Comparison of ENCODE assay signal across 13 cellular contexts in the genomic region with DNA sequence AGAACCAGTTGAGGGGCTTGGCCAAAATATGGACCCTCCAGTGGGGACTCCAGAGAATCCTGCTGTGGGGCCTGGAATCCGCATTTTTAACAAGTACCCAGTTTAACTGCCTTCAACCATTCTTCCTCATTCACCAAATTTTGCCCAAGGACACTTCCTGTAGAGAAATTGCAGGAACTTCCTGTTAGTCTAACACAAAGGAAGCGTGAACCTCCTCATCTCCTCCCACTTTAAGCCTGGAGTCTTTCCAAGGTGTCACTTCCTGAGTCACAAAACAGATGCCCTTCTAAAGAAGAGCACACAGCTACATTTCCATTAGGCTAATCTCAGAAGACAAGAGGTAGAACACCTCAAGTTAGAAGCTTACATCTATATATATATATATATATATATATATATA.
DNase-seq lines count a peak whose midpoint lies in the region; ATAC-seq and TF ChIP-seq lines count a peak whose summit lies in the region.
"Had no signal": no experiment of that assay in that cellular context is flagged by ENCODE, and none has a peak within 500 bp of the region (broad histone marks: within the 10 kb centered on the region; RNA-seq: fewer than 3 reads in every experiment).

No MANE protein-coding gene starts in this region.

- ATAC-seq in lung (ENCODE audit: insufficient read depth, low FRiP score) (peak; percentile 27), HG03095 (IDR thresholded peaks at IDR 0.05; ENCODE audit: unreplicated experiment) (no peak), HG03439 (IDR thresholded peaks at IDR 0.05; ENCODE audit: unreplicated experiment) (no peak)
- ATAC-seq: stimulated activated memory B cell treated with anti-CD40 and anti-IgM and Interleukin-4, amounts not matched to agents 10 μg/mL and 1 μg/mL and 100 μg/mL, for 72 hours had no signal

- peak; percentile 23 for DNase-seq in DMS153 treated with DMSO at 0.1 percent for 48 hours (lab: John Stamatoyannopoulos, UW; ENCODE audit: unreplicated experiment)
- DNase-seq in Kasumi-1 (lab: John Stamatoyannopoulos, UW) = peak; percentile 96 to 99
- peak; percentile 22 for DNase-seq in colonic mucosa
- DNase-seq in lung (ENCODE audit: low spot score) = no peak
- no peak for DNase-seq in NAMALWA (ENCODE audit: low spot score)
- DNase-seq in GOT3 (lab: John Stamatoyannopoulos, UW) = no peak
- DNase-seq: activated CD4-positive, CD25-positive, alpha-beta regulatory T cell treated with anti-CD3 and anti-CD28 coated beads, Interleukin-2, amount 50 U/mL, for 72 hours; glutamatergic neuron; MM.1S had no signal

- intact Hi-C loops in colonic mucosa (cut with DNase I) = no loop called here

- H3K36me3 ChIP-seq in colonic mucosa = no peaks in the 10 kb centered on the region
- H3K36me3 ChIP-seq in lung (ENCODE audit: control insufficient read depth in 2 of 2, insufficient read depth in 2 of 2, low read length in 2 of 2) = no peaks in the 10 kb centered on the region

- H3K9me3 ChIP-seq in colonic mucosa (no peaks in the 10 kb centered on the region), lung (ENCODE audit: control insufficient read depth in 2 of 2, insufficient read depth in 1 of 2, low read length in 1 of 2) (no peaks in the 10 kb centered on the region)

- no peak overlapping the region for H3K9ac ChIP-seq in colonic mucosa (ENCODE audit: low read depth in 2 of 2, low read length in 2 of 2)

- no peak overlapping the region for H3K4me3 ChIP-seq in colonic mucosa
- no peak overlapping the region for H3K4me3 ChIP-seq in lung

- H3K4me1 ChIP-seq in colonic mucosa (no peaks in the 10 kb centered on the region), lung (ENCODE audit: control insufficient read depth in 2 of 2, insufficient read depth in 2 of 2, low read length in 2 of 2) (peaks cover 0 to 15% of the 10 kb centered on the region in 2 donors)

- TF ChIP-seq CTCF in colonic mucosa (IDR thresholded peaks at IDR 0.05) (no peak), lung (IDR thresholded peaks at IDR 0.05; ENCODE audit: control extremely low read depth, extremely low read depth) (no peak)

- no peak overlapping the region for H3K27ac ChIP-seq in colonic mucosa
- peak overlapping the region; percentile 74 to 98 for H3K27ac ChIP-seq in lung (ENCODE audit: low read depth in 1 of 2, low read length in 1 of 2)
- H3K27ac ChIP-seq: RWPE1 had no signal

- no peaks in the 10 kb centered on the region for H3K27me3 ChIP-seq in colonic mucosa
- H3K27me3 ChIP-seq in lung (ENCODE audit: control insufficient read depth, insufficient read depth) = no peaks in the 10 kb centered on the region

- WGBS in lung, 2 donors = 16 to 36% methylated on average over 2 of the region's 2 CpGs

Comparison
In these comparisons a context has a peak if more than half of its experiments do, and no peak if none do; other contexts are left out.
1. DNase-seq: peak in DMS153 treated with DMSO at 0.1 percent for 48 hours (single experiment), Kasumi-1 (2 of 2) and colonic mucosa (single experiment); none in lung (single experiment), NAMALWA (single experiment) and GOT3 (single experiment).